Comparison of ENCODE assay signal across 8 cellular contexts in the genomic region with DNA sequence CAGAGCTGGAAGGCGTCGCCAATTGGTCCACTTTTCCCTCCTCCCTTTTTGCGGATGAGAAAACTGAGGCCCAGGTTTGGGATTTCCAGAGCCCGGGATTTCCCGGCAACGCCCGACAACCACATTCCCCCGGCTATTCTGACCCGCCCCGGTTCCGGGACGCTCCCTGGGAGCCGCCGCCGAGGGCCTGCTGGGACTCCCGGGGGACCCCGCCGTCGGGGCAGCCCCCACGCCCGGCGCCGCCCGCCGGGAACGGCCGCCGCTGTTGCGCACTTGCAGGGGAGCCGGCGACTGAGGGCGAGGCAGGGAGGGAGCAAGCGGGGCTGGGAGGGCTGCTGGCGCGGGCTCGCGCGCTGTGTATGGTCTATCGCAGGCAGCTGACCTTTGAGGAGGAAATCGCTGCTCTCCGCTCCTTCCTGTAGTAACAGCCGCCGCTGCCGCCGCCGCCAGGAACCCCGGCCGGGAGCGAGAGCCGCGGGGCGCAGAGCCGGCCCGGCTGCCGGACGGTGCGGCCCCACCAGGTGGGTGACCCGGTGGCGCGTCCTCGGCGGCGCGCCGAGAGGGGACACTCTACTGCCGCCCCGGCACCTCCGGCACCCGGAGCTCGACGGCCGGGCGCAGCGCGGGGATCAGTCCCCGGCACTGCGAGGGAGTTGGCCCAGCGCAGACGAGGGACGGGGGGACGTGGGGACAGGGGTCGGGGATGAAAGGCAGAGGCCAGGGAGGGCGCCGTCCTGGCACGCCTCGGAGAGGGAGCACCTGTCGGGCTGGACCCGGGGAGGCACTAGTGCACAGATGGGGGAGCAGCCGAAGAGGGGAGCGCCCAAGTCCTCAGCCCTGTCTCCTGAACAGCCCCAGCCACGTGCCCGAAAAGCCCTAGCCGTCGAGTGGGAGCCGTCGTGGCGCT. TPM values are rescaled to one million over a fixed set of nuclear protein-coding genes. Genes with fewer than 3 reads are reported as not detected.
A peak's percentile ranks its signal among the peaks of the same experiment; 100 is the strongest.
DNase-seq lines count a peak whose midpoint lies in the region; ATAC-seq and TF ChIP-seq lines count a peak whose summit lies in the region.

A gene (plus strand): TSS at position 421 of the 907 bp plus-strand sequence. CDS start 914 bp downstream, outside the sequence.

- ATAC-seq in left cardiac atrium (peak; percentile 93 to 94), upper lobe of right lung (peak; percentile 92)

- no peaks in the 10 kb centered on the region for H3K9me3 ChIP-seq in upper lobe of right lung

- peak within 1 kb of the TSS; percentile 71 for H3K4me3 ChIP-seq in upper lobe of right lung

- no peaks in the 10 kb centered on the region for H3K27me3 ChIP-seq in upper lobe of right lung

- peaks cover 8% of the 10 kb centered on the region for H3K36me3 ChIP-seq in upper lobe of right lung

- peaks cover 25% of the 10 kb centered on the region for H3K4me1 ChIP-seq in upper lobe of right lung

- peak within 1 kb of the TSS; percentile 93 for H3K27ac ChIP-seq in upper lobe of right lung

- DNase-seq in NCI-H2196 (lab: John Stamatoyannopoulos, UW; ENCODE audit: unreplicated experiment) (peak; percentile 48), NCI-H2196 treated with DMSO at 0.1 percent for 48 hours (lab: John Stamatoyannopoulos, UW; ENCODE audit: unreplicated experiment) (no peak), HK-2 (ENCODE audit: unreplicated experiment) (peak; percentile 74), amygdala (lab: John Stamatoyannopoulos, UW) (peak in 48 of 56 donors; percentile 7 to 79 (median 45)), left cardiac atrium (peak; percentile 94), posterior vena cava (ENCODE audit: low spot score) (peak; percentile 98), upper lobe of right lung (peak; percentile 95)

- no peak for TF ChIP-seq CTCF in upper lobe of right lung (IDR thresholded peaks at IDR 0.05)

- intact Hi-C loops in T-helper 1 cell treated with Interleukin-12 subunit alpha and Interleukin-12 subunit beta and Interleukin-4 antibody, amounts not matched to agents 30 ng/mL and 1 ng/mL, for 36 hours (cut with micrococcal nuclease): loop anchor here (1.0 to 5.0 kb wide), 6 partner anchors 24 to 271 kb away; a partner anchor contains a TSS
- intact Hi-C loops in left cardiac atrium (cut with DNase I): no loop called here
- intact Hi-C loops in posterior vena cava (cut with DNase I): no loop called here
- intact Hi-C loops in upper lobe of right lung (cut with DNase I): no loop called here

RNA-seq across cellular contexts. Expression of the gene that starts here (rescaled TPM):
- 160 and 170 TPM in 2 replicates for total RNA-seq in T-helper 1 cell treated with Interleukin-12 subunit alpha and Interleukin-12 subunit beta and Interleukin-4 antibody, amounts not matched to agents 30 ng/mL and 1 ng/mL, for 36 hours
- total RNA-seq in left cardiac atrium: 10 to 100 TPM; 38.1 to 40.6 TPM
- 10 to 100 TPM; 30.7 to 37.6 TPM for total RNA-seq in posterior vena cava
- total RNA-seq in upper lobe of right lung: 42.0 TPM
